In genomic region chrX:154399527-154400368, GRCh38 we compare ENCODE assay signal across 8 cellular contexts. TPM values are rescaled to one million over a fixed set of nuclear protein-coding genes. Genes with fewer than 3 reads are reported as not detected.
DNase-seq lines count a peak whose midpoint lies in the region; ATAC-seq and TF ChIP-seq lines count a peak whose summit lies in the region.

No MANE protein-coding gene starts in this region.

- in situ Hi-C loops in KBM-7 (cut with MboI; ENCODE audit: low pct_unique_long_range_greater_than_20kb, low sequenced_read_pairs), result no loop called here

- TF ChIP-seq CTCF in DND-41 (IDR thresholded peaks at IDR 0.05; ENCODE audit: borderline replicate concordance, extremely low read depth, low read length, poor library complexity, severe bottlenecking), result no peak

- no peaks in the 10 kb centered on the region for H3K27me3 ChIP-seq in DND-41 (ENCODE audit: insufficient read depth, low read length, poor library complexity)
- H3K27me3 ChIP-seq in duodenal mucosa (ENCODE audit: control insufficient read depth in 1 of 2, insufficient read depth in 2 of 2, low read length in 2 of 2), result no peaks in the 10 kb centered on the region
- no peaks in the 10 kb centered on the region for H3K27me3 ChIP-seq in neuron (ENCODE audit: insufficient read depth, low read length)

- H3K27ac ChIP-seq in DND-41 (ENCODE audit: low read length), result peak overlapping the region; percentile 98
- peak overlapping the region; percentile 50 for H3K27ac ChIP-seq in duodenal mucosa (ENCODE audit: low read depth, low read length)

- peak overlapping the region; percentile 78 for H3K4me2 ChIP-seq in DND-41 (ENCODE audit: insufficient read depth, low read length)

- H3K4me3 ChIP-seq in DND-41 (ENCODE audit: low read depth in 1 of 2, low read length in 2 of 2) (peak overlapping the region; percentile 72 to 81; a peak in 3 of 4 replicates), duodenal mucosa (ENCODE audit: low read depth in 1 of 2, low read length in 2 of 2) (peak overlapping the region; percentile 80 to 90), neuron (ENCODE audit: low read length) (peak overlapping the region; percentile 95)

- ATAC-seq in DND-41 (ENCODE audit: insufficient read depth, low read depth), result no peak

- H3K36me3 ChIP-seq in DND-41 (ENCODE audit: insufficient read depth, low read length) (peaks cover 29% of the 10 kb centered on the region), duodenal mucosa (ENCODE audit: control insufficient read depth in 1 of 2, insufficient read depth in 2 of 2, low read length in 2 of 2) (peaks cover 19 to 23% of the 10 kb centered on the region in 2 donors), neuron (ENCODE audit: insufficient read depth, low read length) (peaks cover 21% of the 10 kb centered on the region)

- H2AFZ ChIP-seq in DND-41 (ENCODE audit: low read depth, low read length) (no peak overlapping the region), neuron (ENCODE audit: low read depth, low read length) (no peak overlapping the region)

- H3K9me3 ChIP-seq in DND-41 (ENCODE audit: insufficient read depth, low read length, severe bottlenecking) (no peaks in the 10 kb centered on the region), duodenal mucosa (ENCODE audit: control insufficient read depth in 1 of 2, low read length in 2 of 2) (no peaks in the 10 kb centered on the region), neuron (ENCODE audit: low read length) (no peaks in the 10 kb centered on the region)

- peak overlapping the region; percentile 98 for H3K9ac ChIP-seq in DND-41 (ENCODE audit: low read depth, low read length)
- peak overlapping the region; percentile 94 to 99 for H3K9ac ChIP-seq in duodenal mucosa (ENCODE audit: low read depth in 1 of 2, low read length in 2 of 2)

- peaks cover 21% of the 10 kb centered on the region for H3K4me1 ChIP-seq in DND-41 (ENCODE audit: insufficient read depth, low read length)
- H3K4me1 ChIP-seq in duodenal mucosa (ENCODE audit: control insufficient read depth in 1 of 2, insufficient read depth in 2 of 2, low read length in 2 of 2), result peaks cover 12 to 16% of the 10 kb centered on the region in 2 donors
- H3K4me1 ChIP-seq in neuron (ENCODE audit: insufficient read depth, low read length), result peaks cover 15% of the 10 kb centered on the region

- peaks cover 21% of the 10 kb centered on the region for H4K20me1 ChIP-seq in DND-41 (ENCODE audit: insufficient read depth, low read length)

- peaks cover 31% of the 10 kb centered on the region for H3K79me2 ChIP-seq in DND-41 (ENCODE audit: insufficient read depth, low read length)

- DNase-seq in DND-41 (no peak), inferior parietal cortex (ENCODE audit: extremely low spot score) (no peak), KBM-7 (no peak), NOMO-1 (lab: John Stamatoyannopoulos, UW; ENCODE audit: unreplicated experiment in 2 of 2) (no peak), SIG-M5 (lab: John Stamatoyannopoulos, UW) (no peak)

TF ChIP-seq in PFSK-1, 5 proteins besides CTCF, POLR2A, EP300 and RAD21:
- TF ChIP-seq SIN3A (IDR thresholded peaks at IDR 0.05; ENCODE audit: borderline replicate concordance, insufficient read depth, low read length) (no peak), TAF1 (IDR thresholded peaks at IDR 0.05; ENCODE audit: borderline replicate concordance, insufficient read depth, low read length) (0 out of 2 replicates have a peak, but pooled peaks have one; percentile 29), POLR2AphosphoS5 (IDR thresholded peaks at IDR 0.05; ENCODE audit: low read depth, low read length) (peak; percentile 60)

RNA-seq across cellular contexts. Expression of gene RPL10, which starts 1.6 kb away (rescaled TPM):
- polyA plus RNA-seq in PFSK-1 (2012; ENCODE audit: insufficient read length, low read depth), result 4,693 TPM

RNA-seq across cellular contexts. Expression of gene DNASE1L1, which starts 9.3 kb away (rescaled TPM):
- 16.1 TPM for polyA plus RNA-seq in PFSK-1 (2012; ENCODE audit: insufficient read length, low read depth)

RNA-seq across cellular contexts. Expression of gene TAFAZZIN, which starts 11.6 kb away (rescaled TPM):
- polyA plus RNA-seq in PFSK-1 (2012; ENCODE audit: insufficient read length, low read depth), result 55.3 TPM

RNA-seq across cellular contexts. Expression of gene EMD, which starts 20.7 kb away (rescaled TPM):
- 181 TPM for polyA plus RNA-seq in PFSK-1 (2012; ENCODE audit: insufficient read length, low read depth)

RNA-seq across cellular contexts. Expression of gene FLNA, which starts 25.3 kb away (rescaled TPM):
- 697 TPM for polyA plus RNA-seq in PFSK-1 (2012; ENCODE audit: insufficient read length, low read depth)
